In the genomic region with DNA sequence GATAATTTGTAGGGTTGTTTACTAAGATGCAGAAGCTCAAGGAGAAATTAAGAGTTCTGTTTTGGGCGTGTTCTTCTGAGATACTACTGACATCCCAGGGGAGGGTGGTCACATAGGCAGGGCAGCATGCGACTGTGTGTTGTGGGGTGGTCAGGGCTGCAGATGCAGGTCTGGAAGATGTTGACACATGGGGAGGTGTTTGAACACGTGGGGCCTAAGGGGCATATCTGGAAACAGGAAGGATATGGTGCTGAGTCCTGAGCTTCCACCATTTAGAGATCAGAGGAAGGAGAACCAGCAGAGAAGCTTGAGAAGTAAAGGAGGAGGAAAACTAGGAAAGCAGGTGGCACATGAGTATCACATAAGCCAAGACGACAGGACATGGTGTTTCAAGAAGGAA, we compare ENCODE assay signal across 31 cellular contexts.
"Had no signal": no experiment of that assay in that cellular context is flagged by ENCODE, and none has a peak within 500 bp of the region (broad histone marks: within the 10 kb centered on the region; RNA-seq: fewer than 3 reads in every experiment).

No MANE protein-coding gene starts in this region.

- H3K4me1 Mint-ChIP-seq: activated B cell treated with CpG ODN at 0.5 μM for 24 hours had no signal

- H3K4me1 ChIP-seq: adrenal gland, Peyer's patch, SJSA1 had no signal

- H3K27ac Mint-ChIP-seq: activated B cell treated with CpG ODN at 0.5 μM for 24 hours; activated CD4-positive, alpha-beta memory T cell treated with anti-CD3 and anti-CD28 coated beads for 36 hours; activated naive CD4-positive, alpha-beta T cell treated with anti-CD3 and anti-CD28 coated beads for 36 hours; activated naive CD4-positive, alpha-beta T cell treated with anti-CD3 and anti-CD28 coated beads, Interleukin-2, amount 50 U/mL, for 72 hours; activated T-helper 1 cell treated with anti-CD3 and anti-CD28 coated beads, Interleukin-12 subunit alpha, Interleukin-12 subunit beta, Interleukin-2, Interleukin-4 antibody, amounts not matched to agents 30 ng/mL and 10 ng/mL and 1 ng/mL, durations not matched to agents 14 hours and 24 hours and 36 hours; T-helper 1 cell treated with Interleukin-12 subunit alpha and Interleukin-12 subunit beta and Interleukin-4 antibody, amounts not matched to agents 30 μg/mL and 1 μg/mL, for 36 hours; T-helper 2 cell treated with Interferon-gamma antibody and Interleukin-4, amounts not matched to agents 5 μg/mL and 100 μg/mL, for 36 hours had no signal

- H3K9me3 Mint-ChIP-seq: activated B cell treated with CpG ODN at 0.5 μM for 24 hours; activated CD4-positive, alpha-beta memory T cell treated with anti-CD3 and anti-CD28 coated beads for 36 hours; activated naive CD4-positive, alpha-beta T cell treated with anti-CD3 and anti-CD28 coated beads for 36 hours; activated naive CD4-positive, alpha-beta T cell treated with anti-CD3 and anti-CD28 coated beads, Interleukin-2, amount 50 U/mL, for 72 hours; activated T-cell treated with anti-CD3 and anti-CD28 coated beads, Interleukin-2, amount 50 U/mL, for 4 hours; activated T-helper 1 cell treated with anti-CD3 and anti-CD28 coated beads, Interleukin-12 subunit alpha, Interleukin-12 subunit beta, Interleukin-2, Interleukin-4 antibody, amounts not matched to agents 30 ng/mL and 10 ng/mL and 1 ng/mL, durations not matched to agents 14 hours and 24 hours and 36 hours; T-helper 1 cell treated with Interleukin-12 subunit alpha and Interleukin-12 subunit beta and Interleukin-4 antibody, amounts not matched to agents 30 μg/mL and 1 μg/mL, for 36 hours; T-helper 2 cell treated with Interferon-gamma antibody and Interleukin-4, amounts not matched to agents 5 μg/mL and 100 μg/mL, for 36 hours had no signal

- ATAC-seq: activated naive CD4-positive, alpha-beta T cell treated with anti-CD3 and anti-CD28 coated beads, Interleukin-2, amount 50 U/mL, for 72 hours; activated T-cell treated with anti-CD3 and anti-CD28 coated beads, Interleukin-2, amount 50 U/mL, for 4 hours; PC-3 had no signal

- H3K36me3 Mint-ChIP-seq: activated CD4-positive, alpha-beta memory T cell treated with anti-CD3 and anti-CD28 coated beads for 36 hours; activated naive CD4-positive, alpha-beta T cell treated with anti-CD3 and anti-CD28 coated beads, Interleukin-2, amount 50 U/mL, for 72 hours had no signal

- H3K4me2 ChIP-seq: SK-N-SH had no signal

- DNase-seq: activated B cell treated with CpG ODN at 0.5 μM for 24 hours; activated CD4-positive, alpha-beta memory T cell treated with anti-CD3 and anti-CD28 coated beads for 36 hours; activated CD4-positive, alpha-beta T cell treated with anti-CD3 and anti-CD28 coated beads for 4 hours; activated CD4-positive, alpha-beta T cell treated with anti-CD3 and anti-CD28 coated beads, Interleukin-2, amount 50 U/mL, for 1 hour; activated CD4-positive, CD25-positive, alpha-beta regulatory T cell treated with anti-CD3 and anti-CD28 coated beads, Interleukin-2, amount 50 U/mL, for 72 hours; activated CD8-positive, alpha-beta memory T cell treated with anti-CD3 and anti-CD28 coated beads, Interleukin-2, amount 50 U/mL, for 4 hours; activated gamma-delta T cell treated with Interleukin-2 at 50 U/mL for 16 hours; activated naive CD4-positive, alpha-beta T cell treated with anti-CD3 and anti-CD28 coated beads for 36 hours; activated T-cell treated with anti-CD3 and anti-CD28 coated beads for 4 hours; activated T-cell treated with anti-CD3 and anti-CD28 coated beads, Interleukin-2, amount 50 U/mL, for 4 hours; adrenal gland; brain microvascular endothelial cell; NCI-H1105; NCI-H1436; NCI-H1694; NCI-H2029; NCI-H510A; NCI-H526; NCI-H748 treated with DMSO at 0.1 percent for 48 hours; NK-92 treated with Interleukin-12 subunit alpha and Interleukin-12 subunit beta, amount 100 ng/mL, for 24 hours; PC-3; Peyer's patch; RPMI8226; SHP77 treated with DMSO at 0.1 percent for 48 hours; SK-N-SH had no signal

- H3K4me3 ChIP-seq: adrenal gland, Peyer's patch, SJSA1 had no signal

- H3K27ac ChIP-seq: adrenal gland, brain microvascular endothelial cell, Peyer's patch, SJSA1, VCaP had no signal

- H3K27me3 ChIP-seq: brain microvascular endothelial cell, Peyer's patch, SJSA1 had no signal

- H3K4me3 Mint-ChIP-seq: activated B cell treated with CpG ODN at 0.5 μM for 24 hours; activated CD4-positive, alpha-beta memory T cell treated with anti-CD3 and anti-CD28 coated beads for 36 hours; activated naive CD4-positive, alpha-beta T cell treated with anti-CD3 and anti-CD28 coated beads for 36 hours; activated T-cell treated with anti-CD3 and anti-CD28 coated beads, Interleukin-2, amount 50 U/mL, for 4 hours; activated T-helper 1 cell treated with anti-CD3 and anti-CD28 coated beads, Interleukin-12 subunit alpha, Interleukin-12 subunit beta, Interleukin-2, Interleukin-4 antibody, amounts not matched to agents 30 ng/mL and 10 ng/mL and 1 ng/mL, durations not matched to agents 14 hours and 24 hours and 36 hours; T-helper 1 cell treated with Interleukin-12 subunit alpha and Interleukin-12 subunit beta and Interleukin-4 antibody, amounts not matched to agents 30 μg/mL and 1 μg/mL, for 36 hours; T-helper 2 cell treated with Interferon-gamma antibody and Interleukin-4, amounts not matched to agents 5 μg/mL and 100 μg/mL, for 36 hours had no signal

- H3K9ac ChIP-seq: SK-N-SH had no signal

- H3K9me3 ChIP-seq: adrenal gland, Peyer's patch, SJSA1, SK-N-SH had no signal

- H3K36me3 ChIP-seq: adrenal gland, brain microvascular endothelial cell, Peyer's patch, SJSA1 had no signal
